17 cellular contexts compared by ENCODE assay signal in genomic region chr22:19876941-19877625, GRCh38. TPM values are rescaled to one million over a fixed set of nuclear protein-coding genes. Genes with fewer than 3 reads are reported as not detected.
A peak's percentile ranks its signal among the peaks of the same experiment; 100 is the strongest.
DNase-seq lines count a peak whose midpoint lies in the region; ATAC-seq and TF ChIP-seq lines count a peak whose summit lies in the region.
"Had no signal": no experiment of that assay in that cellular context is flagged by ENCODE, and none has a peak within 500 bp of the region (broad histone marks: within the 10 kb centered on the region; RNA-seq: fewer than 3 reads in every experiment).

No MANE protein-coding gene starts in this region.

- no peaks in the 10 kb centered on the region for H3K9me3 ChIP-seq in HUES6 (ENCODE audit: control insufficient read depth, insufficient read depth, low read depth, low read length)
- H3K9me3 ChIP-seq in endodermal cell (ENCODE audit: control insufficient read depth, low read length) = no peaks in the 10 kb centered on the region

- no peaks in the 10 kb centered on the region for H3K27me3 Mint-ChIP-seq in activated CD4-positive, alpha-beta T cell treated with anti-CD3 and anti-CD28 coated beads for 36 hours
- H3K27me3 Mint-ChIP-seq in endodermal cell (ENCODE audit: insufficient read depth) (peaks cover 7% of the 10 kb centered on the region), HFFc6 (ENCODE audit: insufficient read depth) (peaks cover 2% of the 10 kb centered on the region; the same call in 1 of the 2 replicates)
- H3K27me3 Mint-ChIP-seq: naive thymus-derived CD4-positive, alpha-beta T cell had no signal

- H3K36me3 Mint-ChIP-seq in activated CD4-positive, alpha-beta T cell treated with anti-CD3 and anti-CD28 coated beads for 36 hours (ENCODE audit: low read depth) = no peaks in the 10 kb centered on the region
- H3K36me3 Mint-ChIP-seq in endodermal cell (ENCODE audit: low read depth) = no peaks in the 10 kb centered on the region
- H3K36me3 Mint-ChIP-seq in HFFc6 (ENCODE audit: low read depth) = peaks cover 12% of the 10 kb centered on the region
- H3K36me3 Mint-ChIP-seq: CD8-positive, alpha-beta T cell; naive thymus-derived CD4-positive, alpha-beta T cell had no signal

- POLR2A ChIA-PET in activated CD4-positive, alpha-beta T cell treated with anti-CD3 and anti-CD28 coated beads for 36 hours (lab: Charles Lee) = no interaction called here
- POLR2A ChIA-PET in HEK293T (lab: Yijun Ruan, JAX) = no interaction called here

- H3K9ac ChIP-seq in HUES6 (ENCODE audit: low read length) = peak overlapping the region; percentile 35
- no peak overlapping the region for H3K9ac ChIP-seq in endodermal cell (ENCODE audit: extremely low read depth, low read length, poor library complexity, severe bottlenecking)

- CTCF ChIA-PET in activated CD4-positive, alpha-beta T cell treated with anti-CD3 and anti-CD28 coated beads for 36 hours (lab: Charles Lee) = no interaction called here
- CTCF ChIA-PET in HEK293T (lab: Yijun Ruan, JAX) = no interaction called here

- no peaks in the 10 kb centered on the region for H3K27me3 ChIP-seq in HUES6 (ENCODE audit: control insufficient read depth, insufficient read depth, low read length)
- no peaks in the 10 kb centered on the region for H3K27me3 ChIP-seq in endodermal cell (ENCODE audit: control insufficient read depth, insufficient read depth, low read length, poor library complexity, severe bottlenecking)

- peak; percentile 2 for DNase-seq in activated CD4-positive, alpha-beta T cell treated with anti-CD3 and anti-CD28 coated beads for 36 hours
- DNase-seq in activated CD4-positive, alpha-beta T cell treated with anti-CD3 and anti-CD28 coated beads for 4 hours = no peak
- peak; percentile 44 for DNase-seq in endodermal cell
- peak; percentile 57 for DNase-seq in sciatic nerve (ENCODE audit: low spot score)
- no peak for DNase-seq in HFFc6
- DNase-seq in HEK293T (ENCODE audit: extremely low spot score) = no peak
- DNase-seq: 8988T; KBM-7; NCI-H1436; NCI-H345; stimulated activated naive CD4-positive, alpha-beta T cell had no signal

- H3K36me3 ChIP-seq in HUES6 (ENCODE audit: control insufficient read depth, insufficient read depth, low read length) (peaks cover 3% of the 10 kb centered on the region; the same call in 1 of the 2 replicates), endodermal cell (ENCODE audit: control insufficient read depth, insufficient read depth, low read length) (no peaks in the 10 kb centered on the region)

- H3K4me3 Mint-ChIP-seq in activated CD4-positive, alpha-beta T cell treated with anti-CD3 and anti-CD28 coated beads for 36 hours = no peak overlapping the region
- H3K4me3 Mint-ChIP-seq in endodermal cell = no peak overlapping the region
- no peak overlapping the region for H3K4me3 Mint-ChIP-seq in HFFc6
- H3K4me3 Mint-ChIP-seq: activated T-helper 1 cell treated with anti-CD3 and anti-CD28 coated beads, Interleukin-12 subunit alpha, Interleukin-12 subunit beta, Interleukin-2, Interleukin-4 antibody, amounts not matched to agents 30 ng/mL and 10 ng/mL and 1 ng/mL, durations not matched to agents 14 hours and 24 hours and 36 hours; CD8-positive, alpha-beta T cell; GM23338 had no signal

- intact Hi-C loops in activated CD4-positive, alpha-beta T cell treated with anti-CD3 and anti-CD28 coated beads for 36 hours (cut with DNase I, micrococcal nuclease) = no loop called here
- intact Hi-C loops in sciatic nerve (cut with DNase I) = no loop called here

- H3K27ac ChIP-seq in HUES6 (ENCODE audit: low read depth, low read length) (no peak overlapping the region), endodermal cell (ENCODE audit: low read depth, low read length) (no peak overlapping the region)

- H3K27ac Mint-ChIP-seq in activated CD4-positive, alpha-beta T cell treated with anti-CD3 and anti-CD28 coated beads for 36 hours = no peak overlapping the region
- peak overlapping the region; percentile 79 for H3K27ac Mint-ChIP-seq in endodermal cell
- no peak overlapping the region for H3K27ac Mint-ChIP-seq in HFFc6
- H3K27ac Mint-ChIP-seq: activated T-helper 1 cell treated with anti-CD3 and anti-CD28 coated beads, Interleukin-12 subunit alpha, Interleukin-12 subunit beta, Interleukin-2, Interleukin-4 antibody, amounts not matched to agents 30 ng/mL and 10 ng/mL and 1 ng/mL, durations not matched to agents 14 hours and 24 hours and 36 hours; CD8-positive, alpha-beta T cell; GM23338 had no signal

- H3K4me1 Mint-ChIP-seq in activated CD4-positive, alpha-beta T cell treated with anti-CD3 and anti-CD28 coated beads for 36 hours = peaks cover 10% of the 10 kb centered on the region
- peaks cover 18% of the 10 kb centered on the region for H3K4me1 Mint-ChIP-seq in endodermal cell
- H3K4me1 Mint-ChIP-seq in HFFc6 (ENCODE audit: low read depth) = peaks cover 44% of the 10 kb centered on the region

- H3K4me1 ChIP-seq in HUES6 (ENCODE audit: control insufficient read depth, insufficient read depth, low read length) (peaks cover 32% of the 10 kb centered on the region), endodermal cell (ENCODE audit: control insufficient read depth, insufficient read depth, low read length) (peaks cover 10% of the 10 kb centered on the region)

- no peak overlapping the region for H3K4me3 ChIP-seq in HUES6 (ENCODE audit: low read depth, low read length)
- H3K4me3 ChIP-seq in endodermal cell (ENCODE audit: low read length) = no peak overlapping the region
- H3K4me3 ChIP-seq: GM23338 had no signal

- ATAC-seq in activated CD4-positive, alpha-beta T cell treated with anti-CD3 and anti-CD28 coated beads for 36 hours = no peak
- ATAC-seq in sciatic nerve (no peak), HG03045 (IDR thresholded peaks at IDR 0.05; ENCODE audit: unreplicated experiment) (no peak)
- ATAC-seq: CD8-positive, alpha-beta T cell; GM23338; naive thymus-derived CD4-positive, alpha-beta T cell had no signal

- H3K9me3 Mint-ChIP-seq in activated CD4-positive, alpha-beta T cell treated with anti-CD3 and anti-CD28 coated beads for 36 hours (ENCODE audit: low read depth) = no peaks in the 10 kb centered on the region
- no peaks in the 10 kb centered on the region for H3K9me3 Mint-ChIP-seq in endodermal cell
- H3K9me3 Mint-ChIP-seq in HFFc6 = no peaks in the 10 kb centered on the region; the same call in 1 of the 2 replicates
- H3K9me3 Mint-ChIP-seq: activated T-helper 1 cell treated with anti-CD3 and anti-CD28 coated beads, Interleukin-12 subunit alpha, Interleukin-12 subunit beta, Interleukin-2, Interleukin-4 antibody, amounts not matched to agents 30 ng/mL and 10 ng/mL and 1 ng/mL, durations not matched to agents 14 hours and 24 hours and 36 hours; CD8-positive, alpha-beta T cell; GM23338; naive thymus-derived CD4-positive, alpha-beta T cell had no signal

- 90 to 92% methylated on average over 9 to 18 of the region's 18 CpGs for WGBS in endodermal cell (ENCODE audit: insufficient coverage in 1 of 2, insufficient read length in 1 of 2), 2 experiments

- TF ChIP-seq CTCF in endodermal cell (conservative IDR thresholded peaks at IDR 0.05) = no peak
- TF ChIP-seq CTCF in HFFc6 (IDR thresholded peaks at IDR 0.05) = no peak

TF ChIP-seq in HEK293T, 16 proteins besides CTCF, POLR2A, EP300 and RAD21:
- TF ChIP-seq CTBP1 (IDR thresholded peaks at IDR 0.05; ENCODE audit: borderline replicate concordance) (no peak), NFRKB (IDR thresholded peaks at IDR 0.05) (no peak), HDGF (IDR thresholded peaks at IDR 0.05; ENCODE audit: borderline replicate concordance) (no peak), PKNOX1 (IDR thresholded peaks at IDR 0.05) (no peak), LEF1 (IDR thresholded peaks at IDR 0.05; ENCODE audit: borderline replicate concordance) (no peak), ZNF384 (IDR thresholded peaks at IDR 0.05) (no peak), FOXA1 (IDR thresholded peaks at IDR 0.05) (no peak), BHLHE40 (IDR thresholded peaks at IDR 0.05; ENCODE audit: borderline replicate concordance) (no peak), SP1 (IDR thresholded peaks at IDR 0.05) (no peak), FOXK2 (IDR thresholded peaks at IDR 0.05) (no peak), ARNT (IDR thresholded peaks at IDR 0.05) (no peak)

RNA-seq across cellular contexts. Expression of gene GNB1L, which starts 22.4 kb away (rescaled TPM):
- 10 to 100 TPM in 1 of 2 experiments, 1 to 10 TPM in 1; 7.6 to 12.4 TPM for total RNA-seq in activated CD4-positive, alpha-beta T cell treated with anti-CD3 and anti-CD28 coated beads for 36 hours
- total RNA-seq in endodermal cell (10 to 100 TPM in 1 of 2 donors, 1 to 10 TPM in 1; 9.5 to 12.2 TPM), sciatic nerve (6.2 TPM)
- 10.1 TPM for polyA plus RNA-seq in endodermal cell (2013, experiment 1 of 2)
- 7.7 TPM for polyA plus RNA-seq in endodermal cell (2013, experiment 2 of 2)
- 1 to 10 TPM; 6.6 to 9.6 (median 7.6) TPM for total RNA-seq in HFFc6 (2021; fragmentation: NEBNext Ultra II Directional; extraction: Animal tissue kit (Norgen Biotek cat#: 25700))

RNA-seq across cellular contexts. Expression of gene RTL10, which starts 22.4 kb away (rescaled TPM):
- 10 to 100 TPM; 14.9 to 15.6 TPM for total RNA-seq in activated CD4-positive, alpha-beta T cell treated with anti-CD3 and anti-CD28 coated beads for 36 hours
- 10 to 100 TPM; 20.6 to 22.2 TPM for total RNA-seq in endodermal cell
- 12.4 TPM for polyA plus RNA-seq in endodermal cell (2013, experiment 1 of 2)
- polyA plus RNA-seq in endodermal cell (2013, experiment 2 of 2) = 12.1 TPM
- 22.9 TPM for total RNA-seq in sciatic nerve
- total RNA-seq in HFFc6 (2021; fragmentation: NEBNext Ultra II Directional; extraction: Animal tissue kit (Norgen Biotek cat#: 25700)) = 10 to 100 TPM; 17.4 to 22.7 (median 19.2) TPM

Comparison
In these comparisons a context has a peak if more than half of its experiments do, and no peak if none do; other contexts are left out.
1. DNase-seq: peak in activated CD4-positive, alpha-beta T cell treated with anti-CD3 and anti-CD28 coated beads for 36 hours (single experiment), endodermal cell (single experiment) and sciatic nerve (single experiment); none in activated CD4-positive, alpha-beta T cell treated with anti-CD3 and anti-CD28 coated beads for 4 hours (0 of 2), HFFc6 (single experiment) and HEK293T (single experiment).